9 cellular contexts compared by ENCODE assay signal in genomic region chr7:143892527-143893300, GRCh38. TPM values are rescaled to one million over a fixed set of nuclear protein-coding genes. Genes with fewer than 3 reads are reported as not detected.
DNase-seq lines count a peak whose midpoint lies in the region; ATAC-seq, FAIRE-seq and TF ChIP-seq lines count a peak whose summit lies in the region.
"Had no signal": no experiment of that assay in that cellular context is flagged by ENCODE, and none has a peak within 500 bp of the region (broad histone marks: within the 10 kb centered on the region; RNA-seq: fewer than 3 reads in every experiment).

No MANE protein-coding gene starts in this region.

- H3K36me3 Mint-ChIP-seq in activated CD8-positive, alpha-beta memory T cell treated with anti-CD3 and anti-CD28 coated beads, Interleukin-2, amount 10 ng/mL, durations not matched to agents 7 days and 5 days: peaks cover 15% of the 10 kb centered on the region
- H3K36me3 Mint-ChIP-seq in activated T-helper 17 cell treated with anti-CD3 and anti-CD28 coated beads, Interleukin-2, amount 50 U/mL, for 72 hours (ENCODE audit: low read depth): peaks cover 20% of the 10 kb centered on the region

- H3K4me1 ChIP-seq in GM23248 (ENCODE audit: insufficient read depth): peaks cover 9% of the 10 kb centered on the region; the same call in 1 of the 2 replicates
- peaks cover 17% of the 10 kb centered on the region for H3K4me1 ChIP-seq in KMS-11 (ENCODE audit: low read depth, poor library complexity, severe bottlenecking)
- H3K4me1 ChIP-seq in small intestine (ENCODE audit: control insufficient read depth in 2 of 2, insufficient read depth in 1 of 2, low read depth in 1 of 2, low read length in 1 of 2): no peaks in the 10 kb centered on the region
- H3K4me1 ChIP-seq in heart right ventricle: peaks cover 0 to 9% (median 0%) of the 10 kb centered on the region in 9 donors

- H3K9ac ChIP-seq in GM23248 (no peak overlapping the region), KMS-11 (no peak overlapping the region)

- H3K79me2 ChIP-seq in GM23248 (ENCODE audit: insufficient read depth): peaks cover 100% of the 10 kb centered on the region
- peaks cover 8% of the 10 kb centered on the region; the same call in 1 of the 2 replicates for H3K79me2 ChIP-seq in KMS-11 (ENCODE audit: insufficient read depth, low read depth)

- H3K27ac ChIP-seq in GM23248: no peak overlapping the region
- H3K27ac ChIP-seq in KMS-11: no peak overlapping the region
- H3K27ac ChIP-seq in small intestine (ENCODE audit: low read depth in 1 of 2, low read length in 1 of 2): no peak overlapping the region
- H3K27ac ChIP-seq in heart right ventricle: no peak overlapping the region

- H3K27ac Mint-ChIP-seq in activated CD8-positive, alpha-beta memory T cell treated with anti-CD3 and anti-CD28 coated beads, Interleukin-2, amount 10 ng/mL, durations not matched to agents 7 days and 5 days: peak overlapping the region; percentile 17
- H3K27ac Mint-ChIP-seq in activated T-helper 17 cell treated with anti-CD3 and anti-CD28 coated beads, Interleukin-2, amount 50 U/mL, for 72 hours: no peak overlapping the region

- H3K4me3 ChIP-seq in GM23248 (no peak overlapping the region), KMS-11 (IDR thresholded peaks at IDR 0.05; ENCODE audit: insufficient read depth, low read depth, low read length) (no peak overlapping the region), small intestine (ENCODE audit: low read depth in 1 of 2, low read length in 2 of 2) (no peak overlapping the region), heart right ventricle (no peak overlapping the region)

- 79 to 82% methylated on average over 5 of the region's 5 CpGs for WGBS in GM23248 (ENCODE audit: low coverage in 1 of 2, low lambda C conversion rate in 2 of 2, missing lambda C conversion rate in 2 of 2), 2 experiments
- 80 to 89% (median 83%) methylated on average over 5 of the region's 5 CpGs for WGBS in small intestine, 3 donors
- 82 to 91% methylated on average over 5 of the region's 5 CpGs for WGBS in heart right ventricle, 2 donors

- peak; percentile 58 for DNase-seq in activated CD8-positive, alpha-beta memory T cell treated with anti-CD3 and anti-CD28 coated beads, Interleukin-2, amount 10 ng/mL, durations not matched to agents 7 days and 5 days
- DNase-seq in activated CD8-positive, alpha-beta memory T cell treated with anti-CD3 and anti-CD28 coated beads, Interleukin-2, amount 50 U/mL, for 48 hours: no peak
- DNase-seq in GM23248: peak; percentile 30
- DNase-seq in small intestine: peak; percentile 51
- DNase-seq in NCI-H1417 (lab: John Stamatoyannopoulos, UW): no peak
- no peak for DNase-seq in heart right ventricle

- intact Hi-C loops in heart right ventricle (cut with DNase I): no loop called here

- H3K9me2 ChIP-seq in GM23248 (ENCODE audit: insufficient read depth): no peaks in the 10 kb centered on the region

- H4K20me1 ChIP-seq in GM23248 (ENCODE audit: insufficient read depth) (peaks cover 5% of the 10 kb centered on the region; the same call in 1 of the 2 replicates), KMS-11 (ENCODE audit: insufficient read depth) (no peaks in the 10 kb centered on the region; the same call in 1 of the 2 replicates)

- H3K36me3 ChIP-seq in GM23248 (ENCODE audit: low read depth): peaks cover 9% of the 10 kb centered on the region; the same call in 1 of the 2 replicates
- H3K36me3 ChIP-seq in KMS-11 (ENCODE audit: insufficient read depth): no peaks in the 10 kb centered on the region
- H3K36me3 ChIP-seq in small intestine (ENCODE audit: control insufficient read depth in 2 of 2, insufficient read depth in 2 of 2, low read length in 2 of 2): no peaks in the 10 kb centered on the region
- peaks cover 0 to 24% (median 0%) of the 10 kb centered on the region in 9 donors for H3K36me3 ChIP-seq in heart right ventricle

- H3K9me3 ChIP-seq in GM23248 (ENCODE audit: low read depth) (no peaks in the 10 kb centered on the region), small intestine (ENCODE audit: control insufficient read depth, low read depth) (no peaks in the 10 kb centered on the region), heart right ventricle (peaks cover 0 to 54% (median 14%) of the 10 kb centered on the region in 11 donors)

- peak overlapping the region; percentile 38 for H3K4me3 Mint-ChIP-seq in activated CD8-positive, alpha-beta memory T cell treated with anti-CD3 and anti-CD28 coated beads, Interleukin-2, amount 10 ng/mL, durations not matched to agents 7 days and 5 days
- no peak overlapping the region for H3K4me3 Mint-ChIP-seq in activated T-helper 17 cell treated with anti-CD3 and anti-CD28 coated beads, Interleukin-2, amount 50 U/mL, for 72 hours

- H3K4me2 ChIP-seq in GM23248 (ENCODE audit: unreplicated experiment): no peak overlapping the region
- peak overlapping the region; percentile 46 for H3K4me2 ChIP-seq in KMS-11

- H2AFZ ChIP-seq in GM23248 (no peak overlapping the region), KMS-11 (ENCODE audit: low read depth) (no peak overlapping the region)

- peaks cover 3% of the 10 kb centered on the region for H3K9me3 Mint-ChIP-seq in activated CD8-positive, alpha-beta memory T cell treated with anti-CD3 and anti-CD28 coated beads, Interleukin-2, amount 10 ng/mL, durations not matched to agents 7 days and 5 days (ENCODE audit: low read depth)
- peaks cover 3% of the 10 kb centered on the region for H3K9me3 Mint-ChIP-seq in activated T-helper 17 cell treated with anti-CD3 and anti-CD28 coated beads, Interleukin-2, amount 50 U/mL, for 72 hours

- H3K4me1 Mint-ChIP-seq in activated CD8-positive, alpha-beta memory T cell treated with anti-CD3 and anti-CD28 coated beads, Interleukin-2, amount 10 ng/mL, durations not matched to agents 7 days and 5 days: peaks cover 17% of the 10 kb centered on the region
- H3K4me1 Mint-ChIP-seq in activated T-helper 17 cell treated with anti-CD3 and anti-CD28 coated beads, Interleukin-2, amount 50 U/mL, for 72 hours: no peaks in the 10 kb centered on the region

- no peak for FAIRE-seq in small intestine (lab: Jason Lieb, UNC)

- peaks cover 5% of the 10 kb centered on the region; the same call in 1 of the 2 replicates for H3F3A ChIP-seq in GM23248 (ENCODE audit: insufficient read depth)

- peak; percentile 100 for ATAC-seq in activated CD8-positive, alpha-beta memory T cell treated with anti-CD3 and anti-CD28 coated beads, Interleukin-2, amount 10 ng/mL, durations not matched to agents 7 days and 5 days
- peak; percentile 97 for ATAC-seq in activated T-helper 17 cell treated with anti-CD3 and anti-CD28 coated beads, Interleukin-2, amount 50 U/mL, for 72 hours (replicated peaks)
- ATAC-seq in heart right ventricle: no peak

- no peaks in the 10 kb centered on the region for H3K27me3 ChIP-seq in GM23248 (replicated peaks; ENCODE audit: insufficient read depth)
- no peaks in the 10 kb centered on the region for H3K27me3 ChIP-seq in KMS-11 (ENCODE audit: insufficient read depth, low read depth)
- H3K27me3 ChIP-seq in small intestine (ENCODE audit: control insufficient read depth in 2 of 2, insufficient read depth in 2 of 2, low read length in 2 of 2): no peaks in the 10 kb centered on the region
- no peaks in the 10 kb centered on the region for H3K27me3 ChIP-seq in heart right ventricle

- in situ Hi-C loops in GM23248 (cut with MboI): no loop called here

- H3K27me3 Mint-ChIP-seq in activated CD8-positive, alpha-beta memory T cell treated with anti-CD3 and anti-CD28 coated beads, Interleukin-2, amount 10 ng/mL, durations not matched to agents 7 days and 5 days: no peaks in the 10 kb centered on the region
- H3K27me3 Mint-ChIP-seq in activated T-helper 17 cell treated with anti-CD3 and anti-CD28 coated beads, Interleukin-2, amount 50 U/mL, for 72 hours: peaks cover 10% of the 10 kb centered on the region

- peak; percentile 65 for TF ChIP-seq CTCF in KMS-11 (conservative IDR thresholded peaks at IDR 0.05; ENCODE audit: low read depth, low read length)
- TF ChIP-seq CTCF in heart right ventricle (IDR thresholded peaks at IDR 0.05): peak in 1 of 9 donors; percentile 28

- CTCF ChIA-PET in activated CD8-positive, alpha-beta memory T cell treated with anti-CD3 and anti-CD28 coated beads, Interleukin-2, amount 10 ng/mL, durations not matched to agents 7 days and 5 days (lab: Charles Lee): interaction anchor here (0.7 to 2.2 kb wide), 7 partner anchors 9 to 235 kb away, joined by 3 to 29 read pairs (median 4); partner anchors contain the start of gene TCAF1

RNA-seq across cellular contexts. Expression of gene TCAF1, which starts 9.3 kb away (rescaled TPM):
- total RNA-seq in activated CD8-positive, alpha-beta memory T cell treated with anti-CD3 and anti-CD28 coated beads, Interleukin-2, amount 10 ng/mL, durations not matched to agents 7 days and 5 days: 10 to 100 TPM; 17.4 to 17.8 TPM
- 82.9 and 97.0 TPM in 2 replicates for total RNA-seq in GM23248 (2014; rRNA removed; shearing (Covaris generic))
- polyA plus RNA-seq in GM23248 (2016; fragmentation: Nextera tagmentation; extraction: Ambion mirVana) (46.5 and 47.0 TPM in 2 replicates), small intestine (10 to 100 TPM in 1 of 3 donors, 1 to 10 TPM in 2; 8.1 to 17.0 (median 8.7) TPM), heart right ventricle (10 to 100 TPM in 1 of 2 donors, 1 to 10 TPM in 1; 9.3 to 21.7 TPM)
- 10 to 100 TPM; 19.2 to 48.0 TPM for total RNA-seq in activated T-helper 17 cell treated with anti-CD3 and anti-CD28 coated beads, Interleukin-2, amount 50 U/mL, for 72 hours
- total RNA-seq in heart right ventricle: 10 to 100 TPM; 44.3 to 62.8 (median 59.1) TPM

RNA-seq across cellular contexts. Expression of gene OR2F2, which starts 42.3 kb away (rescaled TPM):
- total RNA-seq in activated CD8-positive, alpha-beta memory T cell treated with anti-CD3 and anti-CD28 coated beads, Interleukin-2, amount 10 ng/mL, durations not matched to agents 7 days and 5 days: not detected
- total RNA-seq in GM23248 (2014; rRNA removed; shearing (Covaris generic)): not detected in 2 replicates
- not detected in 2 replicates for polyA plus RNA-seq in GM23248 (2016; fragmentation: Nextera tagmentation; extraction: Ambion mirVana)
- not detected for total RNA-seq in activated T-helper 17 cell treated with anti-CD3 and anti-CD28 coated beads, Interleukin-2, amount 50 U/mL, for 72 hours
- polyA plus RNA-seq in small intestine: not detected
- total RNA-seq in heart right ventricle: not detected
- polyA plus RNA-seq in heart right ventricle: not detected
- total RNA-seq: dermis microvascular lymphatic vessel endothelial cell had no signal

Comparison
In these comparisons a context has a peak if more than half of its experiments do, and no peak if none do; other contexts are left out.
1. DNase-seq: peak in activated CD8-positive, alpha-beta memory T cell treated with anti-CD3 and anti-CD28 coated beads, Interleukin-2, amount 10 ng/mL, durations not matched to agents 7 days and 5 days (single experiment), GM23248 (single experiment) and small intestine (single experiment); none in activated CD8-positive, alpha-beta memory T cell treated with anti-CD3 and anti-CD28 coated beads, Interleukin-2, amount 50 U/mL, for 48 hours (single experiment), NCI-H1417 (0 of 3) and heart right ventricle (0 of 2).
2. ATAC-seq: peak in activated CD8-positive, alpha-beta memory T cell treated with anti-CD3 and anti-CD28 coated beads, Interleukin-2, amount 10 ng/mL, durations not matched to agents 7 days and 5 days (single experiment) and activated T-helper 17 cell treated with anti-CD3 and anti-CD28 coated beads, Interleukin-2, amount 50 U/mL, for 72 hours (single experiment); none in heart right ventricle (0 of 8).